ENCODE assay signal across 11 cellular contexts in genomic region chr1:39507230-39507928, GRCh38. TPM values are rescaled to one million over a fixed set of nuclear protein-coding genes. Genes with fewer than 3 reads are reported as not detected.
A peak's percentile ranks its signal among the peaks of the same experiment; 100 is the strongest.
DNase-seq lines count a peak whose midpoint lies in the region; ATAC-seq, FAIRE-seq and TF ChIP-seq lines count a peak whose summit lies in the region.
"Had no signal": no experiment of that assay in that cellular context is flagged by ENCODE, and none has a peak within 500 bp of the region (broad histone marks: within the 10 kb centered on the region; RNA-seq: fewer than 3 reads in every experiment).

No MANE protein-coding gene starts in this region.

- H3K9me3 ChIP-seq in MM.1S (replicated peaks; ENCODE audit: insufficient read depth, low read length) = no peaks in the 10 kb centered on the region
- H3K9me3 ChIP-seq in K562 (replicated peaks; ENCODE audit: control insufficient read depth, insufficient read depth, low read depth, low read length) = no peaks in the 10 kb centered on the region
- H3K9me3 ChIP-seq in gastroesophageal sphincter = no peaks in the 10 kb centered on the region

- H3K27me3 ChIP-seq in MM.1S (replicated peaks; ENCODE audit: insufficient read depth, low read length) (no peaks in the 10 kb centered on the region), K562 (ENCODE audit: control insufficient read depth in 2 of 2, insufficient read depth in 2 of 2, low read length in 2 of 2) (no peaks in the 10 kb centered on the region), gastroesophageal sphincter (peaks cover 5% of the 10 kb centered on the region)

- TF ChIP-seq CTCF in MM.1S (IDR thresholded peaks at IDR 0.05; ENCODE audit: low read length) = peak; percentile 27; the same call in 1 of the 2 replicates
- TF ChIP-seq CTCF in K562 (IDR thresholded peaks at IDR 0.05 in 2 of 3, conservative IDR thresholded peaks at IDR 0.05 in 1 of 3; ENCODE audit: insufficient read depth in 2 of 3, low read depth in 1 of 3, low read length in 3 of 3) = peak; percentile 61 to 64 (median 62)
- TF ChIP-seq CTCF in nephron (IDR thresholded peaks at IDR 0.05; ENCODE audit: unreplicated experiment in 3 of 3) = peak; percentile 22 to 34 (median 34)
- TF ChIP-seq CTCF in gastroesophageal sphincter (IDR thresholded peaks at IDR 0.05) = peak in 1 of 4 experiments; percentile 16

- peak; percentile 76 for ATAC-seq in K562
- ATAC-seq in gastroesophageal sphincter = no peak
- no peak for ATAC-seq in HG03521 (IDR thresholded peaks at IDR 0.05; ENCODE audit: unreplicated experiment)
- no peak for ATAC-seq in HG03175 (IDR thresholded peaks at IDR 0.05; ENCODE audit: unreplicated experiment)

- H3K9me3 Mint-ChIP-seq in nephron = peaks cover 1% of the 10 kb centered on the region

- H3K79me2 ChIP-seq in MM.1S (ENCODE audit: low read length) (peaks cover 59% of the 10 kb centered on the region), K562 (ENCODE audit: control insufficient read depth, insufficient read depth, low read length) (no peaks in the 10 kb centered on the region)

- DNase-seq in DMS79 treated with DMSO at 0.1 percent for 48 hours (lab: John Stamatoyannopoulos, UW) (peak; percentile 34), MM.1S (no peak), K562 (ENCODE audit: extremely low read depth in 1 of 4, low spot score in 3 of 4) (peak in 3 of 4 experiments; percentile 30 to 53 (median 46)), NOMO-1 treated with DMSO at 0.1 percent for 48 hours (lab: John Stamatoyannopoulos, UW; ENCODE audit: unreplicated experiment) (no peak)
- DNase-seq: central memory CD4-positive, alpha-beta T cell; Right ventricle myocardium superior had no signal

- intact Hi-C loops in K562 (cut with micrococcal nuclease) = loop anchor here (5.0 kb wide), 1 partner anchor 150 kb away; no protein-coding TSS in a partner anchor

- POLR2A ChIA-PET in K562 (lab: Yijun Ruan, JAX) = no interaction called here

- in situ Hi-C loops in K562 (cut with MboI) = loop anchor here (10.0 kb wide), 1 partner anchor 267 kb away; the partner anchor contains the start of gene OXCT2

- TF ChIP-seq EP300 in K562 (IDR thresholded peaks at IDR 0.05; ENCODE audit: low read length) = no peak
- TF ChIP-seq EP300 in gastroesophageal sphincter (IDR thresholded peaks at IDR 0.05) = no peak

- H4K20me1 ChIP-seq in MM.1S (ENCODE audit: insufficient read depth, low read length) (no peaks in the 10 kb centered on the region), K562 (replicated peaks; ENCODE audit: control insufficient read depth, insufficient read depth, low read length) (no peaks in the 10 kb centered on the region)

- H3K9ac ChIP-seq in MM.1S (ENCODE audit: low read length) (no peak overlapping the region), K562 (ENCODE audit: insufficient read depth in 1 of 2, low read depth in 2 of 2, low read length in 2 of 2) (peak overlapping the region in 1 of 2 experiments; percentile 55; a peak in 1 of 4 replicates)

- H3K27ac ChIP-seq in MM.1S (ENCODE audit: low read length) = peak overlapping the region; percentile 100; the same call in 1 of the 2 replicates
- H3K27ac ChIP-seq in K562 (ENCODE audit: extremely low read depth, low read depth, low read length) = no peak overlapping the region
- H3K27ac ChIP-seq in gastroesophageal sphincter = no peak overlapping the region

- H3K9me2 ChIP-seq in MM.1S (replicated peaks; ENCODE audit: insufficient read depth, low read length) = no peaks in the 10 kb centered on the region

- H3K36me3 ChIP-seq in MM.1S (replicated peaks; ENCODE audit: insufficient read depth, low read length) (no peaks in the 10 kb centered on the region), K562 (ENCODE audit: control insufficient read depth, insufficient read depth, low read length) (no peaks in the 10 kb centered on the region), gastroesophageal sphincter (no peaks in the 10 kb centered on the region)

- no peak overlapping the region for H3K4me3 Mint-ChIP-seq in nephron

- no peaks in the 10 kb centered on the region for H3K9me1 ChIP-seq in K562 (ENCODE audit: control insufficient read depth, insufficient read depth, low read length)

- H3K4me3 ChIP-seq in MM.1S (ENCODE audit: low read length) (no peak overlapping the region), K562 (no peak overlapping the region), gastroesophageal sphincter (no peak overlapping the region)

- FAIRE-seq in K562 (lab: Jason Lieb, UNC) = peak; percentile 48
- FAIRE-seq: H54 had no signal

- CTCF ChIA-PET in K562 (lab: Yijun Ruan, JAX; ENCODE audit: low intra/inter-chr PET ratio) = interaction anchor here (0.7 to 1.5 kb wide), 3 partner anchors 32 to 683 kb away, joined by 3 to 8 read pairs (median 5); no protein-coding TSS in a partner anchor

- no TSS peak for BruUV-seq in K562 (replicated peaks; lab: Mats Ljungman, UMichigan)

- TF ChIP-seq RAD21 in K562 (CRISPR knock-in tag; conservative IDR thresholded peaks at IDR 0.05 in 1 of 2, IDR thresholded peaks at IDR 0.05 in 1 of 2) = peak in 1 of 2 experiments; percentile 68; a peak in 2 of 4 replicates

- peak overlapping the region; percentile 92; the same call in 1 of the 2 replicates for H3K4me2 ChIP-seq in MM.1S (ENCODE audit: low read depth, low read length)
- H3K4me2 ChIP-seq in K562 (ENCODE audit: insufficient read depth, low read length) = no peak overlapping the region

- peaks cover 21% of the 10 kb centered on the region for H3K4me1 Mint-ChIP-seq in nephron

- H3K36me3 Mint-ChIP-seq in nephron (ENCODE audit: low read depth) = peaks cover 1% of the 10 kb centered on the region

- 27% methylated on average over 14 of the region's 14 CpGs for WGBS in K562 (ENCODE audit: insufficient coverage, low coverage, missing lambda C conversion rate)
- 66 to 83% methylated on average over 6 to 8 of the region's 14 CpGs for WGBS in gastroesophageal sphincter (ENCODE audit: low coverage in 1 of 2), 2 donors

- peaks cover 9% of the 10 kb centered on the region for H3K27me3 Mint-ChIP-seq in nephron (ENCODE audit: low read depth)

- H3F3A ChIP-seq in MM.1S (ENCODE audit: insufficient read depth, low read length) = peaks cover 33% of the 10 kb centered on the region

- peak overlapping the region in 2 of 3 experiments; percentile 20 to 48 for H3K27ac Mint-ChIP-seq in nephron

- TF ChIP-seq POLR2A in K562 (conservative IDR thresholded peaks at IDR 0.05) (no peak), gastroesophageal sphincter (IDR thresholded peaks at IDR 0.05) (no peak)

- H2AFZ ChIP-seq in MM.1S (ENCODE audit: low read length) = no peak overlapping the region
- peak overlapping the region; percentile 34 for H2AFZ ChIP-seq in K562 (ENCODE audit: low read depth, low read length)

- H3K4me1 ChIP-seq in MM.1S (ENCODE audit: low read length) (peaks cover 47% of the 10 kb centered on the region), K562 (replicated peaks in 1 of 2; ENCODE audit: control insufficient read depth in 2 of 2, insufficient read depth in 2 of 2, low read length in 2 of 2) (peaks cover 6 to 8% of the 10 kb centered on the region in 2 experiments; a peak in 2 of 5 replicates), gastroesophageal sphincter (no peaks in the 10 kb centered on the region)

TF ChIP-seq in K562, 482 proteins besides CTCF, POLR2A, EP300 and RAD21:
- TF ChIP-seq ZNF431 (CRISPR knock-in tag; IDR thresholded peaks at IDR 0.05) = no peak
- TF ChIP-seq SMC3 (conservative IDR thresholded peaks at IDR 0.05; ENCODE audit: insufficient read depth, low read depth, low read length) = peak; percentile 24; the same call in 1 of the 2 replicates

RNA-seq across cellular contexts. Expression of gene BMP8A, which starts 15.9 kb away (rescaled TPM):
- total RNA-seq in K562 (2011; cell fraction: chromatin; rRNA removed; ENCODE audit: low replicate concordance) = not detected in 2 replicates
- not detected in 2 replicates for total RNA-seq in K562 (2011; cell fraction: nucleolus; rRNA removed)
- not detected in 2 replicates for total RNA-seq in K562 (2011; cell fraction: nucleoplasm; rRNA removed)
- total RNA-seq in K562 (2014; rRNA removed) = not detected in 2 replicates
- not detected in 2 replicates for total RNA-seq in K562 (2014; rRNA removed; fragmentation: Illumina TruSeq; extraction: Trizol)
- total RNA-seq in K562 (2015; rRNA removed; fragmentation: Illumina TruSeq; extraction: Trizol) = not detected in 2 replicates
- total RNA-seq in K562 (2021) = 0.16 and 0.31 TPM in 2 replicates
- 0.04 TPM in 1 of 2 replicates, not detected in the other for polyA plus RNA-seq in K562 (2011; rRNA removed)
- 0.07 TPM in 1 of 2 replicates, not detected in the other for polyA plus RNA-seq in K562 (2011; cell fraction: cytosol; rRNA removed)
- polyA plus RNA-seq in K562 (2011; cell fraction: nucleus; rRNA removed) = 0.11 TPM in 1 of 2 replicates, not detected in the other
- polyA plus RNA-seq in K562 (2012) = 0.25 TPM in 1 of 2 replicates, not detected in the other
- not detected in 2 replicates for polyA plus RNA-seq in K562 (2014; fragmentation: Illumina TruSeq; extraction: Trizol)
- not detected for polyA plus RNA-seq in K562 (2014; fragmentation: Nextera tagmentation; extraction: Ambion mirVana)
- polyA plus RNA-seq in K562 (2014; rRNA removed) = 0.05 and 0.11 TPM in 2 replicates
- polyA minus RNA-seq in K562 (2011; rRNA and poly(A)+ RNA removed) = not detected in 2 replicates
- polyA minus RNA-seq in K562 (2011; cell fraction: cytosol; rRNA and poly(A)+ RNA removed) = not detected in 2 replicates
- polyA minus RNA-seq in K562 (2011; cell fraction: nucleus; rRNA and poly(A)+ RNA removed) = 0.27 TPM in 1 of 2 replicates, not detected in the other
- 1 to 10 TPM in 2 of 4 donors, under 1 TPM in 2; 0.40 to 4.0 (median 1.2) TPM for total RNA-seq in gastroesophageal sphincter

Comparison
In these comparisons a context has a peak if more than half of its experiments do, and no peak if none do; other contexts are left out.
1. DNase-seq: peak in DMS79 treated with DMSO at 0.1 percent for 48 hours (single experiment) and K562 (3 of 4); none in MM.1S (single experiment) and NOMO-1 treated with DMSO at 0.1 percent for 48 hours (single experiment).